ENCODE assay signal across 1 cellular context in the genomic region with DNA sequence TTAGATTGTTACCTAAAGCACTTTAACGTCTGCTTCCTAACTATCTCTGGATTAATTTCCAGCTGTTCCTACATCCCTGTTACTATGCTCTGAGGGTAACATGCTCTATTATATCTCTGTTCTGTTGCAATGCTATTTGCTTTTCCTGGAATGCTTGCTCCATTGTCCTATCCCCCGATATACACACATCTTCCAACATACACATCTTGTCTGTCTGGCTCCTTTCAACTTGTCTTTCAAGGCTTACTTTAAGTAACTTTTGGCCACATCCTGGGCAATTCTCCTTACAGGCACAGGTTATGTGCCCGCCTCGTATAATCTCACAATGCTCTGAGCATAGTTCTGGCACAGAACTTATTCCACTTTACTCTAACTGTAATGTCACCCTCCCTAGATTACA.
TF ChIP-seq lines count a peak whose summit lies in the region.

No MANE protein-coding gene starts in this region.

TF ChIP-seq in A549, 52 proteins besides CTCF, POLR2A, EP300 and RAD21 (continued from another document):
- TF ChIP-seq, protein P1, sequence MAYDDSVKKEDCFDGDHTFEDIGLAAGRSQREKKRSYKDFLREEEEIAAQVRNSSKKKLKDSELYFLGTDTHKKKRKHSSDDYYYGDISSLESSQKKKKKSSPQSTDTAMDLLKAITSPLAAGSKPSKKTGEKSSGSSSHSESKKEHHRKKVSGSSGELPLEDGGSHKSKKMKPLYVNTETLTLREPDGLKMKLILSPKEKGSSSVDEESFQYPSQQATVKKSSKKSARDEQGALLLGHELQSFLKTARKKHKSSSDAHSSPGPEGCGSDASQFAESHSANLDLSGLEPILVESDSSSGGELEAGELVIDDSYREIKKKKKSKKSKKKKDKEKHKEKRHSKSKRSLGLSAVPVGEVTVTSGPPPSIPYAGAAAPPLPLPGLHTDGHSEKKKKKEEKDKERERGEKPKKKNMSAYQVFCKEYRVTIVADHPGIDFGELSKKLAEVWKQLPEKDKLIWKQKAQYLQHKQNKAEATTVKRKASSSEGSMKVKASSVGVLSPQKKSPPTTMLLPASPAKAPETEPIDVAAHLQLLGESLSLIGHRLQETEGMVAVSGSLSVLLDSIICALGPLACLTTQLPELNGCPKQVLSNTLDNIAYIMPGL (CRISPR knock-in tag; IDR thresholded peaks at IDR 0.05; ENCODE audit: borderline replicate concordance): no peak
- TF ChIP-seq JUN (IDR thresholded peaks at IDR 0.05) (no peak), HOXB13 (CRISPR knock-in tag; IDR thresholded peaks at IDR 0.05; ENCODE audit: low read depth) (no peak), ZSCAN20 (CRISPR knock-in tag; IDR thresholded peaks at IDR 0.05) (no peak), CBX2 (IDR thresholded peaks at IDR 0.05; ENCODE audit: borderline replicate concordance, low read depth) (no peak), SREBF2 (IDR thresholded peaks at IDR 0.05) (no peak), JUNB (IDR thresholded peaks at IDR 0.05) (no peak)
- TF ChIP-seq, protein P2, sequence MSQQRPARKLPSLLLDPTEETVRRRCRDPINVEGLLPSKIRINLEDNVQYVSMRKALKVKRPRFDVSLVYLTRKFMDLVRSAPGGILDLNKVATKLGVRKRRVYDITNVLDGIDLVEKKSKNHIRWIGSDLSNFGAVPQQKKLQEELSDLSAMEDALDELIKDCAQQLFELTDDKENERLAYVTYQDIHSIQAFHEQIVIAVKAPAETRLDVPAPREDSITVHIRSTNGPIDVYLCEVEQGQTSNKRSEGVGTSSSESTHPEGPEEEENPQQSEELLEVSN (IDR thresholded peaks at IDR 0.05; ENCODE audit: borderline replicate concordance, low read depth): no peak
- TF ChIP-seq, protein P3, sequence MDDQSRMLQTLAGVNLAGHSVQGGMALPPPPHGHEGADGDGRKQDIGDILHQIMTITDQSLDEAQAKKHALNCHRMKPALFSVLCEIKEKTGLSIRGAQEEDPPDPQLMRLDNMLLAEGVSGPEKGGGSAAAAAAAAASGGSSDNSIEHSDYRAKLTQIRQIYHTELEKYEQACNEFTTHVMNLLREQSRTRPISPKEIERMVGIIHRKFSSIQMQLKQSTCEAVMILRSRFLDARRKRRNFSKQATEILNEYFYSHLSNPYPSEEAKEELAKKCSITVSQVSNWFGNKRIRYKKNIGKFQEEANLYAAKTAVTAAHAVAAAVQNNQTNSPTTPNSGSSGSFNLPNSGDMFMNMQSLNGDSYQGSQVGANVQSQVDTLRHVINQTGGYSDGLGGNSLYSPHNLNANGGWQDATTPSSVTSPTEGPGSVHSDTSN (IDR thresholded peaks at IDR 0.05): no peak
